In the genomic region with DNA sequence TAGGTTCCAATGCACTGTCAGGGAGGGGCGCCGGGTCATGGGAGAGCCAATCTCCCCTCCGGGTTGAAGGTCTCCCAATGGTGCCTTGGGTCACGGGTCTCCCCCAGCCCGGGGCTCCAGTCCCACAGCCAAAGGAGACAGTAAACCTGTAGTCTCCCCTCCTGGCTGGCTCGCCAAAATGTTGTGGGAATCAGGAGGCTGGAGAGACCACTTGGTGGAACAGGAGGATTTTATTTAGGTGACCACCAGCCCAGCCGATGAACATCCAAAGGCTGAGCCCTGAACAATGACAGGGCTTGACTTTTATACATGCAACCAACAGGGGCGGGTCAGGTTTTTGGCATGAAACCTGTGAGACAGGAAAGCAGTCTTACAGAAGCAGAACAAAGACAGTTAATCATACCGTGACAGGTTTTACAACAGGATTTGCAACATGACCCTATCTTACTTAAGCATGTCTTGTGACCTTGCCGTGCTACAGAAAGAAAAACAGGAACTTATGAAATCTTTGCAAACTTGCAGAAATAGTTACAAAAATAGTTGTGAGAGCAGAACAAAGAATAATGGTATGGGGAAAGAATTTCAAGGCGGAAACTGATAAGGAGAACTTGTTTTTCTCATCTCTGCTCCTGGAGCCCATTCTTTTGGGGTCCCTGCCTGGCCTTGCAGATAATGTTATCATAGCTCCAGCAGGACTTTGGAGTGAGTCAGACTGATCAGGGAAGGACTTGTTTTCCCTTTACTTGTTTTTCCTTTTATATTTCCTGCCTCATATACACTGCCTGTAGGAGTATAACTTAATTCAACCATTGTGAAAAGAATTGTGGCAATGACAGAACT, we compare ENCODE assay signal across 1 cellular context.
TF ChIP-seq lines count a peak whose summit lies in the region.

No MANE protein-coding gene starts in this region.

TF ChIP-seq in K562, 482 proteins besides CTCF, POLR2A, EP300 and RAD21 (continued from another document and continues in another):
- TF ChIP-seq PTTG1 (tag; IDR thresholded peaks at IDR 0.05; ENCODE audit: low read depth) (no peak), CEBPG (CRISPR knock-in tag; IDR thresholded peaks at IDR 0.05) (peak; percentile 97), CEBPG (tag; conservative IDR thresholded peaks at IDR 0.05 in 1 of 2, IDR thresholded peaks at IDR 0.05 in 1 of 2) (peak; percentile 90 to 99), KLF10 (CRISPR knock-in tag; IDR thresholded peaks at IDR 0.05) (no peak), TCF3 (CRISPR knock-in tag; IDR thresholded peaks at IDR 0.05) (peak; percentile 99), TRIM28 (IDR thresholded peaks at IDR 0.05) (peak; percentile 96), HDGF (IDR thresholded peaks at IDR 0.05) (no peak), MCM2 (IDR thresholded peaks at IDR 0.05; ENCODE audit: low read depth) (no peak), MCM7 (IDR thresholded peaks at IDR 0.05) (no peak), HIVEP1 (CRISPR knock-in tag; IDR thresholded peaks at IDR 0.05) (no peak), ZBED1 (IDR thresholded peaks at IDR 0.05) (peak; percentile 89; the same call in 1 of the 2 replicates), RBM39 (optimal IDR thresholded peaks at IDR 0.05; ENCODE audit: low read depth, low read length) (no peak), CEBPB (tag; IDR thresholded peaks at IDR 0.05) (peak; percentile 99), ZNF280A (IDR thresholded peaks at IDR 0.05; ENCODE audit: low read depth, partially characterized antibody) (peak; percentile 93), CBX5 (IDR thresholded peaks at IDR 0.05; ENCODE audit: borderline replicate concordance, low read depth) (peak; percentile 91), RBM34 (IDR thresholded peaks at IDR 0.05; ENCODE audit: borderline replicate concordance, insufficient read depth, low read length) (no peak), ZNF445 (CRISPR knock-in tag; IDR thresholded peaks at IDR 0.05; ENCODE audit: low read depth) (peak; percentile 80), C11orf30 (IDR thresholded peaks at IDR 0.05; ENCODE audit: low read depth) (peak; percentile 90), HDAC1 (IDR thresholded peaks at IDR 0.05) (peak in 1 of 2 experiments; percentile 94; a peak in 3 of 4 replicates), PREB (CRISPR knock-in tag; IDR thresholded peaks at IDR 0.05) (no peak), ZNF695 (CRISPR knock-in tag; IDR thresholded peaks at IDR 0.05) (no peak), MEF2D (tag; conservative IDR thresholded peaks at IDR 0.05; ENCODE audit: low read depth) (peak; percentile 99), CTBP1 (IDR thresholded peaks at IDR 0.05; ENCODE audit: borderline replicate concordance) (peak; percentile 79), NRF1 (conservative IDR thresholded peaks at IDR 0.05 in 1 of 2, IDR thresholded peaks at IDR 0.05 in 1 of 2) (no peak), RBM15 (IDR thresholded peaks at IDR 0.05; ENCODE audit: insufficient read depth, low read length) (no peak), SMAD2 (IDR thresholded peaks at IDR 0.05; ENCODE audit: low read depth, low read length) (no peak), CBX2 (IDR thresholded peaks at IDR 0.05; ENCODE audit: insufficient read depth, low read length, poor library complexity, severe bottlenecking) (no peak), E2F4 (CRISPR knock-in tag; IDR thresholded peaks at IDR 0.05; ENCODE audit: low read depth) (no peak), KLF16 (IDR thresholded peaks at IDR 0.05) (peak; percentile 98), CHD7 (IDR thresholded peaks at IDR 0.05; ENCODE audit: low read depth, low read length) (no peak), ADNP (tag; IDR thresholded peaks at IDR 0.05) (peak; percentile 92), ZNF239 (CRISPR knock-in tag; IDR thresholded peaks at IDR 0.05) (peak; percentile 23; the same call in 1 of the 2 replicates), BRF1 (IDR thresholded peaks at IDR 0.05; ENCODE audit: borderline replicate concordance, extremely low read depth, insufficient read length) (no peak), ZNF253 (CRISPR knock-in tag; conservative IDR thresholded peaks at IDR 0.05) (no peak), IFI16 (CRISPR knock-in tag; IDR thresholded peaks at IDR 0.05) (no peak), ZKSCAN8 (CRISPR knock-in tag; IDR thresholded peaks at IDR 0.05) (peak; percentile 79; the same call in 1 of the 2 replicates), CCAR2 (IDR thresholded peaks at IDR 0.05; ENCODE audit: low read depth, low read length) (no peak)
- TF ChIP-seq, protein P1, sequence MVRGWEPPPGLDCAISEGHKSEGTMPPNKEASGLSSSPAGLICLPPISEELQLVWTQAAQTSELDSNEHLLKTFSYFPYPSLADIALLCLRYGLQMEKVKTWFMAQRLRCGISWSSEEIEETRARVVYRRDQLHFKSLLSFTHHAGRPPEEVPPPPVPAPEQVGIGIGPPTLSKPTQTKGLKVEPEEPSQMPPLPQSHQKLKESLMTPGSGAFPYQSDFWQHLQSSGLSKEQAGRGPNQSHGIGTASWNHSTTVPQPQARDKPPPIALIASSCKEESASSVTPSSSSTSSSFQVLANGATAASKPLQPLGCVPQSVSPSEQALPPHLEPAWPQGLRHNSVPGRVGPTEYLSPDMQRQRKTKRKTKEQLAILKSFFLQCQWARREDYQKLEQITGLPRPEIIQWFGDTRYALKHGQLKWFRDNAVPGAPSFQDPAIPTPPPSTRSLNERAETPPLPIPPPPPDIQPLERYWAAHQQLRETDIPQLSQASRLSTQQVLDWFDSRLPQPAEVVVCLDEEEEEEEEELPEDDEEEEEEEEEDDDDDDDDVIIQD (CRISPR knock-in tag; IDR thresholded peaks at IDR 0.05): no peak
- TF ChIP-seq, protein P2, sequence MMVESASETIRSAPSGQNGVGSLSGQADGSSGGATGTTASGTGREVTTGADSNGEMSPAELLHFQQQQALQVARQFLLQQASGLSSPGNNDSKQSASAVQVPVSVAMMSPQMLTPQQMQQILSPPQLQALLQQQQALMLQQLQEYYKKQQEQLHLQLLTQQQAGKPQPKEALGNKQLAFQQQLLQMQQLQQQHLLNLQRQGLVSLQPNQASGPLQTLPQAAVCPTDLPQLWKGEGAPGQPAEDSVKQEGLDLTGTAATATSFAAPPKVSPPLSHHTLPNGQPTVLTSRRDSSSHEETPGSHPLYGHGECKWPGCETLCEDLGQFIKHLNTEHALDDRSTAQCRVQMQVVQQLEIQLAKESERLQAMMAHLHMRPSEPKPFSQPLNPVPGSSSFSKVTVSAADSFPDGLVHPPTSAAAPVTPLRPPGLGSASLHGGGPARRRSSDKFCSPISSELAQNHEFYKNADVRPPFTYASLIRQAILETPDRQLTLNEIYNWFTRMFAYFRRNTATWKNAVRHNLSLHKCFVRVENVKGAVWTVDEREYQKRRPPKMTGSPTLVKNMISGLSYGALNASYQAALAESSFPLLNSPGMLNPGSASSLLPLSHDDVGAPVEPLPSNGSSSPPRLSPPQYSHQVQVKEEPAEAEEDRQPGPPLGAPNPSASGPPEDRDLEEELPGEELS (CRISPR knock-in tag; IDR thresholded peaks at IDR 0.05; ENCODE audit: borderline replicate concordance): no peak
- TF ChIP-seq, protein P3, sequence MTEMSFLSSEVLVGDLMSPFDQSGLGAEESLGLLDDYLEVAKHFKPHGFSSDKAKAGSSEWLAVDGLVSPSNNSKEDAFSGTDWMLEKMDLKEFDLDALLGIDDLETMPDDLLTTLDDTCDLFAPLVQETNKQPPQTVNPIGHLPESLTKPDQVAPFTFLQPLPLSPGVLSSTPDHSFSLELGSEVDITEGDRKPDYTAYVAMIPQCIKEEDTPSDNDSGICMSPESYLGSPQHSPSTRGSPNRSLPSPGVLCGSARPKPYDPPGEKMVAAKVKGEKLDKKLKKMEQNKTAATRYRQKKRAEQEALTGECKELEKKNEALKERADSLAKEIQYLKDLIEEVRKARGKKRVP (CRISPR knock-in tag; IDR thresholded peaks at IDR 0.05): peak; percentile 96
